ENCODE assay signal across 1 cellular context in genomic region chr2:31812051-31812798, GRCh38.
A peak's percentile ranks its signal among the peaks of the same experiment; 100 is the strongest.
TF ChIP-seq lines count a peak whose summit lies in the region.

No MANE protein-coding gene starts in this region.

TF ChIP-seq in HepG2, 621 proteins besides CTCF, POLR2A, EP300 and RAD21 (continued from another document and continues in another):
- TF ChIP-seq SNAPC2 (CRISPR knock-in tag; IDR thresholded peaks at IDR 0.05): no peak
- no peak for TF ChIP-seq ZNF484 (CRISPR knock-in tag; IDR thresholded peaks at IDR 0.05; ENCODE audit: borderline replicate concordance, low read depth)
- TF ChIP-seq KDM6A (CRISPR knock-in tag; IDR thresholded peaks at IDR 0.05; ENCODE audit: low read depth): no peak; the same call in 1 of the 2 replicates
- no peak for TF ChIP-seq PHB2 (IDR thresholded peaks at IDR 0.05; ENCODE audit: partially characterized antibody)
- TF ChIP-seq ZNF816 (CRISPR knock-in tag; IDR thresholded peaks at IDR 0.05; ENCODE audit: borderline replicate concordance): no peak
- no peak for TF ChIP-seq GTF2F1 (IDR thresholded peaks at IDR 0.05; ENCODE audit: low read length)
- no peak for TF ChIP-seq SATB2 (CRISPR knock-in tag; IDR thresholded peaks at IDR 0.05)
- no peak for TF ChIP-seq ZNF354B (CRISPR knock-in tag; IDR thresholded peaks at IDR 0.05)
- TF ChIP-seq DDIT3 (CRISPR knock-in tag; IDR thresholded peaks at IDR 0.05): no peak
- no peak for TF ChIP-seq SALL2 (CRISPR knock-in tag; IDR thresholded peaks at IDR 0.05)
- TF ChIP-seq ZNF550 (CRISPR knock-in tag; IDR thresholded peaks at IDR 0.05; ENCODE audit: borderline replicate concordance): no peak
- TF ChIP-seq KDM4B (CRISPR knock-in tag; IDR thresholded peaks at IDR 0.05): peak; percentile 75; the same call in 1 of the 2 replicates
- no peak for TF ChIP-seq GRHL1 (CRISPR knock-in tag; conservative IDR thresholded peaks at IDR 0.05)
- TF ChIP-seq ZNF772 (CRISPR knock-in tag; IDR thresholded peaks at IDR 0.05): 0 out of 2 replicates have a peak, but pooled peaks have one; percentile 42
- TF ChIP-seq TEF (CRISPR knock-in tag; IDR thresholded peaks at IDR 0.05): no peak
- TF ChIP-seq CSRNP2 (CRISPR knock-in tag; conservative IDR thresholded peaks at IDR 0.05; ENCODE audit: low read depth): no peak
- no peak for TF ChIP-seq ZNF30 (CRISPR knock-in tag; IDR thresholded peaks at IDR 0.05)
- TF ChIP-seq ZNF253 (CRISPR knock-in tag; IDR thresholded peaks at IDR 0.05; ENCODE audit: borderline replicate concordance): no peak
- TF ChIP-seq PAF1 (CRISPR knock-in tag; IDR thresholded peaks at IDR 0.05): no peak
- no peak for TF ChIP-seq NFKB2 (CRISPR knock-in tag; IDR thresholded peaks at IDR 0.05; ENCODE audit: borderline replicate concordance)
- TF ChIP-seq PRDM4 (CRISPR knock-in tag; IDR thresholded peaks at IDR 0.05; ENCODE audit: borderline replicate concordance): no peak
- TF ChIP-seq ZBTB21 (CRISPR knock-in tag; IDR thresholded peaks at IDR 0.05): no peak
- no peak for TF ChIP-seq FOXO4 (CRISPR knock-in tag; conservative IDR thresholded peaks at IDR 0.05)
- no peak for TF ChIP-seq TFDP1 (CRISPR knock-in tag; IDR thresholded peaks at IDR 0.05; ENCODE audit: borderline replicate concordance)
- TF ChIP-seq HOXA7 (CRISPR knock-in tag; IDR thresholded peaks at IDR 0.05): no peak
- peak; percentile 37; the same call in 1 of the 2 replicates for TF ChIP-seq TCF7 (IDR thresholded peaks at IDR 0.05; ENCODE audit: low read depth)
- TF ChIP-seq ATM (IDR thresholded peaks at IDR 0.05; ENCODE audit: borderline replicate concordance): no peak
- no peak for TF ChIP-seq MYPOP (CRISPR knock-in tag; IDR thresholded peaks at IDR 0.05)
- no peak for TF ChIP-seq ZNF775 (CRISPR knock-in tag; IDR thresholded peaks at IDR 0.05; ENCODE audit: borderline replicate concordance)
- TF ChIP-seq ZNF773 (CRISPR knock-in tag; IDR thresholded peaks at IDR 0.05; ENCODE audit: borderline replicate concordance): no peak
- TF ChIP-seq STAT6 (CRISPR knock-in tag; IDR thresholded peaks at IDR 0.05; ENCODE audit: borderline replicate concordance): no peak
- 0 out of 2 replicates have a peak, but pooled peaks have one; percentile 23 for TF ChIP-seq ZNF670 (CRISPR knock-in tag; IDR thresholded peaks at IDR 0.05; ENCODE audit: borderline replicate concordance)
- TF ChIP-seq SCMH1 (CRISPR knock-in tag; IDR thresholded peaks at IDR 0.05; ENCODE audit: borderline replicate concordance): no peak
- TF ChIP-seq HINFP (CRISPR knock-in tag; IDR thresholded peaks at IDR 0.05; ENCODE audit: low read depth): peak; percentile 68; the same call in 1 of the 2 replicates
- no peak for TF ChIP-seq ZNF557 (CRISPR knock-in tag; IDR thresholded peaks at IDR 0.05)
- TF ChIP-seq AFF4 (CRISPR knock-in tag; IDR thresholded peaks at IDR 0.05): no peak
- no peak for TF ChIP-seq ZNF598 (CRISPR knock-in tag; IDR thresholded peaks at IDR 0.05; ENCODE audit: borderline replicate concordance)
- TF ChIP-seq SNRNP70 (IDR thresholded peaks at IDR 0.05; ENCODE audit: low read depth, low read length): no peak
- no peak for TF ChIP-seq HIVEP1 (CRISPR knock-in tag; IDR thresholded peaks at IDR 0.05)
- TF ChIP-seq THAP11 (CRISPR knock-in tag; IDR thresholded peaks at IDR 0.05): peak; percentile 71
- no peak for TF ChIP-seq ZBTB14 (CRISPR knock-in tag; IDR thresholded peaks at IDR 0.05)
- TF ChIP-seq ZFP62 (CRISPR knock-in tag; IDR thresholded peaks at IDR 0.05): no peak
- TF ChIP-seq NFIB (CRISPR knock-in tag; IDR thresholded peaks at IDR 0.05; ENCODE audit: borderline replicate concordance): no peak
